20 cellular contexts compared by ENCODE assay signal in the genomic region with DNA sequence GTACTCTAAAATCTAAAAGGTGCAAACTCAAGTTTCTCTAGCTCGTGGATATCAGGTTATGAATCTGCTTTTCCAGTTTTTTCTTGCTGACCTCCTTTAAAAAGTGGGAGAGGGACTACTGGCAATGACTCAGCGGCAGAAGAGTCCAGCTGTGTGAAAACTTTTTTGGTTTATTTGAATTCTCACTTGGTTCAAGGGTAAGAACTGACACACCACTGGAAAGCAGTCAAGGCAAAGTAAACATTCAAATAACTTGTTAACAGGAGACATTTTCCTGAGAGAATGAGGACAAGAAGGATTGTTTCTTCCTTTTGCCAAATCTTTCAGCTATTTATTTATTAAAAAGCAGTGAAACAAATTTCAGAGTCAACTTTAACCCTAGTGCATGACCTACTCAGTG.
"Had no signal": no experiment of that assay in that cellular context is flagged by ENCODE, and none has a peak within 500 bp of the region (broad histone marks: within the 10 kb centered on the region; RNA-seq: fewer than 3 reads in every experiment).

No MANE protein-coding gene starts in this region.

- H3K9me3 Mint-ChIP-seq: activated B cell treated with CpG ODN at 0.5 μM for 24 hours; activated naive CD4-positive, alpha-beta T cell treated with anti-CD3 and anti-CD28 coated beads for 36 hours; activated T-cell treated with anti-CD3 and anti-CD28 coated beads, Interleukin-2, amount 50 U/mL, for 4 hours; immature natural killer cell; neural crest cell had no signal

- H3K27me3 ChIP-seq: foreskin keratinocyte, hepatocyte, tibial nerve had no signal

- ATAC-seq: activated CD4-positive, alpha-beta T cell treated with anti-CD3 and anti-CD28 coated beads for 36 hours; activated T-cell treated with anti-CD3 and anti-CD28 coated beads, Interleukin-2, amount 50 U/mL, for 4 hours; foreskin keratinocyte; left lung; stimulated activated naive CD8-positive, alpha-beta T cell treated with anti-CD3 and anti-CD28 coated beads, Interleukin-15, Interleukin-2, amounts not matched to agents 100 U/mL and 50 U/mL, for 24 hours had no signal

- H3K4me1 Mint-ChIP-seq: activated B cell treated with CpG ODN at 0.5 μM for 24 hours; activated CD4-positive, alpha-beta T cell treated with anti-CD3 and anti-CD28 coated beads for 36 hours; immature natural killer cell; neural crest cell had no signal

- H3K27ac ChIP-seq: foreskin keratinocyte, hepatocyte, left lung, tibial nerve had no signal

- H3K27me3 Mint-ChIP-seq: activated CD4-positive, alpha-beta T cell treated with anti-CD3 and anti-CD28 coated beads for 36 hours had no signal

- H3K27ac Mint-ChIP-seq: activated B cell treated with CpG ODN at 0.5 μM for 24 hours; activated CD4-positive, alpha-beta T cell treated with anti-CD3 and anti-CD28 coated beads for 36 hours; activated naive CD4-positive, alpha-beta T cell treated with anti-CD3 and anti-CD28 coated beads for 36 hours; immature natural killer cell had no signal

- H3K9me3 ChIP-seq: left lung, tibial nerve had no signal

- H3K36me3 ChIP-seq: left lung, tibial nerve had no signal

- H3K4me3 Mint-ChIP-seq: activated B cell treated with CpG ODN at 0.5 μM for 24 hours; activated CD4-positive, alpha-beta T cell treated with anti-CD3 and anti-CD28 coated beads for 36 hours; activated naive CD4-positive, alpha-beta T cell treated with anti-CD3 and anti-CD28 coated beads for 36 hours; activated T-cell treated with anti-CD3 and anti-CD28 coated beads, Interleukin-2, amount 50 U/mL, for 4 hours; immature natural killer cell; neural crest cell had no signal

- H3K4me1 ChIP-seq: foreskin keratinocyte, left lung had no signal

- H3K36me3 Mint-ChIP-seq: immature natural killer cell had no signal

- DNase-seq: activated B cell treated with CpG ODN at 0.5 μM for 24 hours; activated CD4-positive, alpha-beta T cell treated with anti-CD3 and anti-CD28 coated beads for 36 hours; activated CD4-positive, alpha-beta T cell treated with anti-CD3 and anti-CD28 coated beads, Interleukin-2, amount 50 U/mL, for 48 hours; activated CD8-positive, alpha-beta memory T cell treated with anti-CD3 and anti-CD28 coated beads, Interleukin-2, amount 50 U/mL, for 48 hours; activated naive CD4-positive, alpha-beta T cell treated with anti-CD3 and anti-CD28 coated beads for 36 hours; activated T-cell treated with anti-CD3 and anti-CD28 coated beads, Interleukin-2, amount 50 U/mL, for 4 hours; amygdala; cerebellar nuclear complex; foreskin keratinocyte; immature natural killer cell; left lung; occipital lobe; posterior cingulate gyrus; stimulated activated CD4-positive, alpha-beta T cell treated with anti-CD3 and anti-CD28 coated beads, Interleukin-12 subunit alpha, Interleukin-12 subunit beta, amount 100 ng/mL, for 4 hours; stimulated activated CD4-positive, alpha-beta T cell treated with anti-CD3 and anti-CD28 coated beads, Interleukin-4, amount 100 ng/mL, for 4 hours; stimulated activated naive CD8-positive, alpha-beta T cell treated with anti-CD3 and anti-CD28 coated beads, Interleukin-15, Interleukin-2, amounts not matched to agents 100 U/mL and 50 U/mL, for 24 hours; T-helper 9 cell had no signal

- H3K4me3 ChIP-seq: hepatocyte, left lung, tibial nerve had no signal
